9 cellular contexts compared by ENCODE assay signal in genomic region chr1:150981805-150982712, GRCh38. TPM values are rescaled to one million over a fixed set of nuclear protein-coding genes. Genes with fewer than 3 reads are reported as not detected.
DNase-seq lines count a peak whose midpoint lies in the region; ATAC-seq and TF ChIP-seq lines count a peak whose summit lies in the region.
"Had no signal": no experiment of that assay in that cellular context is flagged by ENCODE, and none has a peak within 500 bp of the region (broad histone marks: within the 10 kb centered on the region; RNA-seq: fewer than 3 reads in every experiment).

A gene with protein sequence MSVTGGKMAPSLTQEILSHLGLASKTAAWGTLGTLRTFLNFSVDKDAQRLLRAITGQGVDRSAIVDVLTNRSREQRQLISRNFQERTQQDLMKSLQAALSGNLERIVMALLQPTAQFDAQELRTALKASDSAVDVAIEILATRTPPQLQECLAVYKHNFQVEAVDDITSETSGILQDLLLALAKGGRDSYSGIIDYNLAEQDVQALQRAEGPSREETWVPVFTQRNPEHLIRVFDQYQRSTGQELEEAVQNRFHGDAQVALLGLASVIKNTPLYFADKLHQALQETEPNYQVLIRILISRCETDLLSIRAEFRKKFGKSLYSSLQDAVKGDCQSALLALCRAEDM (plus strand): TSS chr1:150982292. CDS start chr1:150983106, 814 bp downstream.

- H3K36me3 ChIP-seq in HCT116 (ENCODE audit: control insufficient read depth in 1 of 2, insufficient read depth in 2 of 2, low read length in 2 of 2) = no peaks in the 10 kb centered on the region

- CTCF ChIA-PET in HCT116 (lab: Charles Lee) = interaction anchor here (1.7 to 2.5 kb wide), 4 partner anchors 12 to 421 kb away, joined by 4 to 17 read pairs (median 10); no protein-coding TSS in a partner anchor

- peak within 1 kb of the TSS; percentile 92 for H3K27ac Mint-ChIP-seq in progenitor cell of endocrine pancreas

- no peak for TF ChIP-seq POLR2A in HCT116 (IDR thresholded peaks at IDR 0.05; ENCODE audit: borderline replicate concordance, extremely low read depth, insufficient read depth, insufficient read length)

- no peak for TF ChIP-seq RAD21 in HCT116 (IDR thresholded peaks at IDR 0.05; ENCODE audit: low read depth)

- H3K9me3 ChIP-seq in HCT116 (ENCODE audit: control insufficient read depth in 1 of 2, insufficient read depth in 1 of 2, low read depth in 1 of 2, low read length in 2 of 2) = no peaks in the 10 kb centered on the region

- BruUV-seq in HCT116 (replicated peaks; lab: Mats Ljungman, UMichigan) = no TSS peak

- peak within 1 kb of the TSS; percentile 49 for H3K9ac ChIP-seq in HCT116 (ENCODE audit: low read length)

- no peaks in the 10 kb centered on the region for H4K20me1 ChIP-seq in HCT116 (ENCODE audit: insufficient read depth)

- no peaks in the 10 kb centered on the region for H3K27me3 Mint-ChIP-seq in progenitor cell of endocrine pancreas

- H3K4me1 ChIP-seq in HCT116 (ENCODE audit: control insufficient read depth in 1 of 2, insufficient read depth in 2 of 2, low read length in 2 of 2) = peaks cover 69 to 82% of the 10 kb centered on the region in 2 experiments

- no peaks in the 10 kb centered on the region for H3K27me3 ChIP-seq in HCT116 (ENCODE audit: insufficient read depth, low read length)

- DNase-seq in HCT116 (ENCODE audit: low read depth, low spot score) (no peak), NCI-H226 (peak; percentile 86), epithelial cell of prostate (ENCODE audit: low read depth, low spot score) (no peak), progenitor cell of endocrine pancreas (ENCODE audit: low spot score, unreplicated experiment) (no peak), putamen (ENCODE audit: low spot score) (no peak), NCI-H1105 (lab: John Stamatoyannopoulos, UW) (no peak), NCI-H2081 (lab: John Stamatoyannopoulos, UW) (no peak)
- no peak for DNase-seq in effector CD4-positive, alpha-beta T cell
- DNase-seq: effector memory CD4-positive, alpha-beta T cell had no signal

- H3K9me3 Mint-ChIP-seq in progenitor cell of endocrine pancreas (ENCODE audit: low read depth) = no peaks in the 10 kb centered on the region

- RAD21 ChIA-PET in HCT116 (lab: Charles Lee; ENCODE audit: low non-redundant PET in 1 of 2, low total read pairs in 2 of 2, uncharacterized antibody in 2 of 2, unreplicated experiment in 2 of 2) = interaction anchor here in 1 of 2 experiments (0.8 kb wide), 1 partner anchor 14 kb away, joined by 6 read pairs; no protein-coding TSS in a partner anchor

- no peaks in the 10 kb centered on the region for H3K79me2 ChIP-seq in HCT116 (ENCODE audit: insufficient read depth, low read length)

- peak within 1 kb of the TSS; percentile 78 for H3K4me2 ChIP-seq in HCT116 (ENCODE audit: low read length)

- POLR2A ChIA-PET in HCT116 (lab: Charles Lee) = interaction anchor here (0.7 to 1.6 kb wide), 3 partner anchors 12 to 402 kb away, joined by 3 to 4 read pairs (median 3); partner anchors contain the start of gene MCL1

- intact Hi-C loops in HCT116 (cut with micrococcal nuclease) = no loop called here

- H3K27ac ChIP-seq in HCT116 (ENCODE audit: low read depth, low read length) = peak within 1 kb of the TSS; percentile 86
- H3K27ac ChIP-seq in epithelial cell of prostate = peak within 1 kb of the TSS; percentile 84

- peak within 1 kb of the TSS; percentile 14 for H2AFZ ChIP-seq in HCT116 (ENCODE audit: low read depth, low read length, poor library complexity, severe bottlenecking)

- H3K9me2 ChIP-seq in HCT116 (ENCODE audit: insufficient read depth) = no peaks in the 10 kb centered on the region

- peaks cover 30% of the 10 kb centered on the region for H3K4me1 Mint-ChIP-seq in progenitor cell of endocrine pancreas (ENCODE audit: low read depth)

- ATAC-seq in HCT116 = peak; percentile 58

- H3K4me3 Mint-ChIP-seq in progenitor cell of endocrine pancreas (ENCODE audit: low read depth) = peak within 1 kb of the TSS; percentile 50

- no peaks in the 10 kb centered on the region for H3K36me3 Mint-ChIP-seq in progenitor cell of endocrine pancreas (ENCODE audit: insufficient read depth)

- no peak for TF ChIP-seq CTCF in HCT116 (IDR thresholded peaks at IDR 0.05 in 2 of 3, conservative IDR thresholded peaks at IDR 0.05 in 1 of 3; ENCODE audit: borderline replicate concordance in 1 of 3, insufficient read depth in 1 of 3, low read depth in 2 of 3, low read length in 2 of 3)
- no peak for TF ChIP-seq CTCF in progenitor cell of endocrine pancreas (IDR thresholded peaks at IDR 0.05; ENCODE audit: unreplicated experiment)

- peak within 1 kb of the TSS; percentile 13 to 37; a peak in 3 of 4 replicates for H3K4me3 ChIP-seq in HCT116 (replicated peaks in 1 of 2; ENCODE audit: low read depth in 1 of 2, low read length in 2 of 2)

TF ChIP-seq in HCT116, 20 proteins besides CTCF, POLR2A, EP300 and RAD21:
- TF ChIP-seq, protein P1, sequence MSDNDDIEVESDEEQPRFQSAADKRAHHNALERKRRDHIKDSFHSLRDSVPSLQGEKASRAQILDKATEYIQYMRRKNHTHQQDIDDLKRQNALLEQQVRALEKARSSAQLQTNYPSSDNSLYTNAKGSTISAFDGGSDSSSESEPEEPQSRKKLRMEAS (IDR thresholded peaks at IDR 0.05) = no peak
- TF ChIP-seq POLR2AphosphoS5 (IDR thresholded peaks at IDR 0.05; ENCODE audit: low read depth, low read length) (0 out of 2 replicates have a peak, but pooled peaks have one; percentile 18), CBX3 (IDR thresholded peaks at IDR 0.05; ENCODE audit: low read depth) (no peak)
- TF ChIP-seq, protein P2, sequence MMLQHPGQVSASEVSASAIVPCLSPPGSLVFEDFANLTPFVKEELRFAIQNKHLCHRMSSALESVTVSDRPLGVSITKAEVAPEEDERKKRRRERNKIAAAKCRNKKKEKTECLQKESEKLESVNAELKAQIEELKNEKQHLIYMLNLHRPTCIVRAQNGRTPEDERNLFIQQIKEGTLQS (IDR thresholded peaks at IDR 0.05) = no peak

RNA-seq across cellular contexts. Expression of the gene that starts here (rescaled TPM):
- total RNA-seq in HCT116 (2021; ENCODE audit: unreplicated experiment) = 2.7 TPM
- polyA plus RNA-seq in HCT116 (2012) = 3.1 and 3.5 TPM in 2 replicates
- 3.5 TPM in 2 replicates for total RNA-seq in progenitor cell of endocrine pancreas
